16 cellular contexts compared by ENCODE assay signal in genomic region chr4:89737888-89738287, GRCh38.
DNase-seq lines count a peak whose midpoint lies in the region; ATAC-seq and TF ChIP-seq lines count a peak whose summit lies in the region.
"Had no signal": no experiment of that assay in that cellular context is flagged by ENCODE, and none has a peak within 500 bp of the region (broad histone marks: within the 10 kb centered on the region; RNA-seq: fewer than 3 reads in every experiment).

No MANE protein-coding gene starts in this region.

- H3K4me1 ChIP-seq in RWPE2 (ENCODE audit: insufficient read depth, poor library complexity, severe bottlenecking): peaks cover 10% of the 10 kb centered on the region

- H3K27me3 ChIP-seq in RWPE2 (ENCODE audit: insufficient read depth, poor library complexity, severe bottlenecking) (no peaks in the 10 kb centered on the region), brain microvascular endothelial cell (replicated peaks) (no peaks in the 10 kb centered on the region)

- no peaks in the 10 kb centered on the region; the same call in 1 of the 2 replicates for H3K27me3 Mint-ChIP-seq in HFFc6 (ENCODE audit: insufficient read depth)
- H3K27me3 Mint-ChIP-seq in activated T-cell treated with anti-CD3 and anti-CD28 coated beads, Interleukin-2, amount 50 U/mL, for 24 hours: peaks cover 2% of the 10 kb centered on the region
- H3K27me3 Mint-ChIP-seq: B cell had no signal

- H3K4me3 ChIP-seq in RWPE2 (ENCODE audit: severe bottlenecking): no peak overlapping the region
- no peak overlapping the region for H3K4me3 ChIP-seq in fibroblast of pulmonary artery (replicated peaks; ENCODE audit: low read depth, low read length)
- H3K4me3 ChIP-seq in brain microvascular endothelial cell (ENCODE audit: low read depth, low read length): no peak overlapping the region
- H3K4me3 ChIP-seq: GM23338 had no signal

- intact Hi-C loops in posterior cingulate gyrus (cut with DNase I): no loop called here

- DNase-seq in AG08395 (ENCODE audit: low spot score) (peak; percentile 46), HFFc6 (peak; percentile 12), RWPE2 (ENCODE audit: low spot score) (no peak), fibroblast of pulmonary artery (ENCODE audit: low read depth) (peak; percentile 42), putamen (ENCODE audit: low spot score) (no peak), posterior cingulate gyrus (no peak), brain microvascular endothelial cell (no peak)
- DNase-seq in activated T-cell treated with anti-CD3 and anti-CD28 coated beads, Interleukin-2, amount 50 U/mL, for 24 hours: no peak
- DNase-seq: activated CD8-positive, alpha-beta T cell treated with anti-CD3 and anti-CD28 coated beads, Interleukin-2, amount 10 ng/mL, durations not matched to agents 7 days and 5 days; endodermal cell; KG1; stimulated activated naive CD4-positive, alpha-beta T cell treated with Interleukin-2 at 50 U/mL for 16 hours had no signal

- no peaks in the 10 kb centered on the region for H3K9me3 Mint-ChIP-seq in HFFc6
- peaks cover 2% of the 10 kb centered on the region for H3K9me3 Mint-ChIP-seq in activated T-cell treated with anti-CD3 and anti-CD28 coated beads, Interleukin-2, amount 50 U/mL, for 24 hours
- H3K9me3 Mint-ChIP-seq: GM23338 had no signal

- H3K4me3 Mint-ChIP-seq in HFFc6: no peak overlapping the region
- H3K4me3 Mint-ChIP-seq in activated T-cell treated with anti-CD3 and anti-CD28 coated beads, Interleukin-2, amount 50 U/mL, for 24 hours: no peak overlapping the region
- H3K4me3 Mint-ChIP-seq: activated CD8-positive, alpha-beta T cell treated with anti-CD3 and anti-CD28 coated beads, Interleukin-2, amount 10 ng/mL, durations not matched to agents 7 days and 5 days; activated naive CD4-positive, alpha-beta T cell treated with anti-CD3 and anti-CD28 coated beads, Interleukin-2, amount 50 U/mL, for 24 hours; B cell; endodermal cell; GM23338; neural crest cell had no signal

- ATAC-seq in RWPE2 (ENCODE audit: low read depth): peak; percentile 98
- ATAC-seq: activated CD8-positive, alpha-beta T cell treated with anti-CD3 and anti-CD28 coated beads, Interleukin-2, amount 10 ng/mL, durations not matched to agents 7 days and 5 days; GM23338 had no signal

- no peak overlapping the region for H3K27ac Mint-ChIP-seq in HFFc6
- H3K27ac Mint-ChIP-seq in activated T-cell treated with anti-CD3 and anti-CD28 coated beads, Interleukin-2, amount 50 U/mL, for 24 hours: no peak overlapping the region
- H3K27ac Mint-ChIP-seq: activated CD8-positive, alpha-beta T cell treated with anti-CD3 and anti-CD28 coated beads, Interleukin-2, amount 10 ng/mL, durations not matched to agents 7 days and 5 days; activated naive CD4-positive, alpha-beta T cell treated with anti-CD3 and anti-CD28 coated beads, Interleukin-2, amount 50 U/mL, for 24 hours; B cell; endodermal cell; GM23338 had no signal

- in situ Hi-C loops in brain microvascular endothelial cell (cut with HindIII; ENCODE audit: low pct_ligation_motif_present, low sequenced_read_pairs): no loop called here

- H3K4me1 Mint-ChIP-seq in HFFc6 (ENCODE audit: low read depth): peaks cover 10% of the 10 kb centered on the region
- no peaks in the 10 kb centered on the region for H3K4me1 Mint-ChIP-seq in activated T-cell treated with anti-CD3 and anti-CD28 coated beads, Interleukin-2, amount 50 U/mL, for 24 hours (ENCODE audit: low read depth)
- H3K4me1 Mint-ChIP-seq: activated naive CD4-positive, alpha-beta T cell treated with anti-CD3 and anti-CD28 coated beads, Interleukin-2, amount 50 U/mL, for 24 hours; B cell; GM23338; neural crest cell had no signal

- H3K27ac ChIP-seq in RWPE2 (ENCODE audit: poor library complexity, severe bottlenecking): no peak overlapping the region
- H3K27ac ChIP-seq in brain microvascular endothelial cell: no peak overlapping the region

- H3K36me3 Mint-ChIP-seq in HFFc6 (ENCODE audit: low read depth): no peaks in the 10 kb centered on the region
- no peaks in the 10 kb centered on the region for H3K36me3 Mint-ChIP-seq in activated T-cell treated with anti-CD3 and anti-CD28 coated beads, Interleukin-2, amount 50 U/mL, for 24 hours (ENCODE audit: low read depth)
- H3K36me3 Mint-ChIP-seq: activated naive CD4-positive, alpha-beta T cell treated with anti-CD3 and anti-CD28 coated beads, Interleukin-2, amount 50 U/mL, for 24 hours had no signal

- H3K36me3 ChIP-seq in RWPE2 (ENCODE audit: low read depth) (no peaks in the 10 kb centered on the region), brain microvascular endothelial cell (replicated peaks) (no peaks in the 10 kb centered on the region)

- no peaks in the 10 kb centered on the region for H3K9me3 ChIP-seq in RWPE2 (ENCODE audit: severe bottlenecking)

- TF ChIP-seq CTCF in HFFc6 (IDR thresholded peaks at IDR 0.05): no peak
- no peak for TF ChIP-seq CTCF in RWPE2 (IDR thresholded peaks at IDR 0.05; ENCODE audit: poor library complexity, severe bottlenecking)
- TF ChIP-seq CTCF in fibroblast of pulmonary artery (IDR thresholded peaks at IDR 0.05; ENCODE audit: low read length, missing control alignments): no peak
- no peak for TF ChIP-seq CTCF in brain microvascular endothelial cell (IDR thresholded peaks at IDR 0.05; ENCODE audit: low read depth, low read length, missing control alignments)

Comparison
In these comparisons a context has a peak if more than half of its experiments do, and no peak if none do; other contexts are left out.
1. DNase-seq: peak in AG08395 (single experiment), HFFc6 (single experiment) and fibroblast of pulmonary artery (single experiment); none in RWPE2 (single experiment), putamen (single experiment), posterior cingulate gyrus (0 of 10), brain microvascular endothelial cell (single experiment) and activated T-cell treated with anti-CD3 and anti-CD28 coated beads, Interleukin-2, amount 50 U/mL, for 24 hours (single experiment).